ENCODE assay signal across 1 cellular context in the genomic region with DNA sequence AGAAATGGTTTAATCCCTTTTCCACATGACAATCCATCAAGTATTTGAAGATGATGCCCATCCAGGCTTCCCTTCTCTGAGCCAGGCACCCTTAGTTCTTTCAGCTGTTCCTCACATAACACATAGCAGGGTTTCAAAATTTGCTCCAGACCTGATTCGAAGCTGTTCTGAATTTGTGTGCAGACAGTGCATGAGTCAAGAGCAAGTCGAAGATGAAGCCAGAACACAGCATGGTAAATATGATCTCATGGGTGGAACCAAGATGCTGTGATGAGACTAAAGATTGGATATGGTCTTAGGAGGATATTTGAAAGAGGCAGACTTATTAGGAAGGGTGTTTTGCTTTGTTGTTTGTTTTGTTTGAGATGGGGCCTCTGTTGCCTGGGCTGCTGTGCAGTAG.
TF ChIP-seq lines count a peak whose summit lies in the region.

No MANE protein-coding gene starts in this region.

TF ChIP-seq in SK-N-SH, 30 proteins besides CTCF, POLR2A, EP300 and RAD21 (continued from another document):
- no peak for TF ChIP-seq TAF1 (IDR thresholded peaks at IDR 0.05; ENCODE audit: borderline replicate concordance, low read depth, low read length)
- TF ChIP-seq, protein P1, sequence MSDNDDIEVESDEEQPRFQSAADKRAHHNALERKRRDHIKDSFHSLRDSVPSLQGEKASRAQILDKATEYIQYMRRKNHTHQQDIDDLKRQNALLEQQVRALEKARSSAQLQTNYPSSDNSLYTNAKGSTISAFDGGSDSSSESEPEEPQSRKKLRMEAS (IDR thresholded peaks at IDR 0.05; ENCODE audit: low read depth) = no peak
